8 cellular contexts compared by ENCODE assay signal in the genomic region with DNA sequence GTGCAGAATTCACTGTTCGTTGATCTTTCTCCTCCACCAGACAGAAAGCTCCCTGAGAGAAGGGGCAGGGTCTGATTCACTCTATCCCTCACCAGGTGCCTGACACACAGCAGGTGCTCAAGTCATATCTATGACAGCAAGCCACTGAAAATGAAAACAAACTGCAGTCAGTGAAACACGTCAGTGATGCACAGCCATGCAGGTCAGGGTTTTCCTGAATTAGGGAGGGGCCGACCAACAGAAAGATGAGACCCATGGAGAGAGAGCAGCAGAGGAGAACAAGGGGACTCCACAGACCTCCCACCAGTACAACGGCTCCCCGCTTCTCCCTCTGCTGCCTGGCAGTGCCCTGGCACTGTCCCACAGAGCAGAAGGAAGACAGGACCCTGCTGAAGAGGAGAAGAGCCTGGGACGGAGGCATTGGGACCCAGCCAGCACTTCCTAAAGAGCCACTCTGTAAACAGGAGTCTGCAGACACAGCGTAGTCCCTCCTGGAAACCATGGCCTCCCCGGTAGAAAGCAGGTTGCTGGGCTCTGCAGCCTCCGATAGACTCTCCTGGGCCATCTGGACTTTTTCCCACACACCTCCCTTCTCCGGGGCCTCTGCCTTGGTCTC. TPM values are rescaled to one million over a fixed set of nuclear protein-coding genes. Genes with fewer than 3 reads are reported as not detected.
DNase-seq lines count a peak whose midpoint lies in the region; ATAC-seq and TF ChIP-seq lines count a peak whose summit lies in the region.

No MANE protein-coding gene starts in this region.

- no peak overlapping the region for H2BK12ac ChIP-seq in neuronal stem cell (ENCODE audit: low read length)

- peak overlapping the region; percentile 49; the same call in 1 of the 2 replicates for H3K9ac ChIP-seq in KMS-11
- no peak overlapping the region for H3K9ac ChIP-seq in neuronal stem cell (ENCODE audit: low read depth, low read length, poor library complexity)

- no peak overlapping the region for H4K91ac ChIP-seq in neuronal stem cell (ENCODE audit: low read depth, low read length, poor library complexity)

- no CpG with 5 or more reads among the region's 10 CpGs for WGBS in neuronal stem cell (ENCODE audit: extremely low coverage in 2 of 2, insufficient read length in 2 of 2, insufficient replicate concordance in 1 of 2), 2 donors

- H3K9me3 Mint-ChIP-seq in brain, result no peaks in the 10 kb centered on the region

- TF ChIP-seq CTCF in KMS-11 (conservative IDR thresholded peaks at IDR 0.05; ENCODE audit: low read depth, low read length), result no peak
- no peak for TF ChIP-seq CTCF in brain (conservative IDR thresholded peaks at IDR 0.05)
- no peak for TF ChIP-seq CTCF in BE2C (IDR thresholded peaks at IDR 0.05; ENCODE audit: low read depth, low read length)

- H3K4me2 ChIP-seq in KMS-11, result peak overlapping the region; percentile 93
- no peak overlapping the region for H3K4me2 ChIP-seq in neuronal stem cell (ENCODE audit: insufficient read depth, low read length, poor library complexity, severe bottlenecking)

- peak overlapping the region; percentile 41 for H2BK5ac ChIP-seq in neuronal stem cell (ENCODE audit: low read length)

- no peak overlapping the region for H2BK15ac ChIP-seq in neuronal stem cell (ENCODE audit: low read length)

- H3K4me3 ChIP-seq in KMS-11 (IDR thresholded peaks at IDR 0.05; ENCODE audit: insufficient read depth, low read depth, low read length), result no peak overlapping the region
- no peak overlapping the region for H3K4me3 ChIP-seq in neuronal stem cell (ENCODE audit: low read length in 2 of 2)
- H3K4me3 ChIP-seq in BE2C (ENCODE audit: low read depth, low read length), result no peak overlapping the region

- no peak overlapping the region for H2AK5ac ChIP-seq in neuronal stem cell (ENCODE audit: low read depth, low read length)

- H2BK120ac ChIP-seq in neuronal stem cell (ENCODE audit: low read depth, low read length), result no peak overlapping the region

- ATAC-seq in GM18517 (IDR thresholded peaks at IDR 0.05; ENCODE audit: unreplicated experiment) (peak; percentile 27), HG03135 (IDR thresholded peaks at IDR 0.05; ENCODE audit: unreplicated experiment) (no peak)

- H3K4me1 ChIP-seq in KMS-11 (ENCODE audit: low read depth, poor library complexity, severe bottlenecking) (peaks cover 99% of the 10 kb centered on the region), neuronal stem cell (ENCODE audit: control insufficient read depth in 2 of 2, insufficient read depth in 1 of 2, low read depth in 1 of 2, low read length in 2 of 2) (peaks cover 7 to 20% of the 10 kb centered on the region in 2 donors), BE2C (peaks cover 3% of the 10 kb centered on the region; the same call in 1 of the 2 replicates)

- peaks cover 8% of the 10 kb centered on the region; the same call in 1 of the 2 replicates for H3K79me2 ChIP-seq in KMS-11 (ENCODE audit: insufficient read depth, low read depth)

- H3K27ac ChIP-seq in KMS-11 (peak overlapping the region; percentile 88), neuronal stem cell (replicated peaks; ENCODE audit: low read length) (no peak overlapping the region)

- H3K79me1 ChIP-seq in neuronal stem cell (ENCODE audit: low read depth, low read length), result peaks cover under 1% of the 10 kb centered on the region

- no peak overlapping the region for H3K4me3 Mint-ChIP-seq in brain

- H3K4me1 Mint-ChIP-seq in brain, result peaks cover 78% of the 10 kb centered on the region

- H3K14ac ChIP-seq in neuronal stem cell (ENCODE audit: low read length), result no peak overlapping the region

- no peak overlapping the region for H4K8ac ChIP-seq in neuronal stem cell (ENCODE audit: low read depth, low read length)

- no peaks in the 10 kb centered on the region for H3K36me3 ChIP-seq in KMS-11 (ENCODE audit: insufficient read depth)
- peaks cover 14 to 82% of the 10 kb centered on the region in 2 donors for H3K36me3 ChIP-seq in neuronal stem cell (replicated peaks in 1 of 2; ENCODE audit: control insufficient read depth in 2 of 2, insufficient read depth in 2 of 2, low read length in 2 of 2)
- H3K36me3 ChIP-seq in BE2C, result peaks cover 25% of the 10 kb centered on the region

- peaks cover 60% of the 10 kb centered on the region for H3K36me3 Mint-ChIP-seq in brain

- H4K20me1 ChIP-seq in KMS-11 (ENCODE audit: insufficient read depth), result no peaks in the 10 kb centered on the region

- peak overlapping the region; percentile 56 to 78 (median 74) for H3K27ac Mint-ChIP-seq in brain

- H3K27me3 ChIP-seq in KMS-11 (ENCODE audit: insufficient read depth, low read depth), result no peaks in the 10 kb centered on the region
- H3K27me3 ChIP-seq in neuronal stem cell (ENCODE audit: control insufficient read depth in 3 of 3, insufficient read depth in 3 of 3, low read depth in 1 of 3, low read length in 3 of 3), result no peaks in the 10 kb centered on the region
- no peaks in the 10 kb centered on the region for H3K27me3 ChIP-seq in BE2C

- H3K27me3 Mint-ChIP-seq in brain, result no peaks in the 10 kb centered on the region

- H3K9me3 ChIP-seq in neuronal stem cell (replicated peaks in 1 of 2; ENCODE audit: control insufficient read depth in 2 of 2, insufficient read depth in 1 of 2, low read depth in 1 of 2, low read length in 2 of 2) (no peaks in the 10 kb centered on the region), BE2C (no peaks in the 10 kb centered on the region)

- no peak overlapping the region for H3K23ac ChIP-seq in neuronal stem cell (ENCODE audit: low read depth, low read length, poor library complexity)

- H2AFZ ChIP-seq in KMS-11 (ENCODE audit: low read depth) (no peak overlapping the region), neuronal stem cell (ENCODE audit: low read length) (no peak overlapping the region)

- H3K18ac ChIP-seq in neuronal stem cell (ENCODE audit: low read length), result no peak overlapping the region

- no peak overlapping the region for H3K4ac ChIP-seq in neuronal stem cell (ENCODE audit: low read length)

- DNase-seq in neuronal stem cell (ENCODE audit: low spot score) (no peak), MV-4-11 (lab: John Stamatoyannopoulos, UW) (no peak), BE2C (no peak), OCI-M1 (lab: John Stamatoyannopoulos, UW) (no peak)

RNA-seq across cellular contexts. Expression of gene FAM53B, which starts 50.3 kb away (rescaled TPM):
- 25.9 TPM for polyA plus RNA-seq in brain (ENCODE audit: insufficient read depth, low read depth, low replicate concordance)
- 15.1 TPM for polyA plus RNA-seq in neuronal stem cell (2013, experiment 1 of 2)
- 15.7 TPM for polyA plus RNA-seq in neuronal stem cell (2013, experiment 2 of 2)
- 22.9 TPM for polyA plus RNA-seq in BE2C (2012; ENCODE audit: insufficient read depth, insufficient read length, low read depth)
